In genomic region chr15:72118400-72118978, GRCh38 we compare ENCODE assay signal across 8 cellular contexts. TPM values are rescaled to one million over a fixed set of nuclear protein-coding genes. Genes with fewer than 3 reads are reported as not detected.
A peak's percentile ranks its signal among the peaks of the same experiment; 100 is the strongest.
DNase-seq lines count a peak whose midpoint lies in the region; ATAC-seq and TF ChIP-seq lines count a peak whose summit lies in the region.

Gene SENP8 (plus strand): TSS chr15:72118403. CDS start chr15:72139624, 21,221 bp downstream.

- H3K4me1 ChIP-seq in CD4-positive, CD25-positive, alpha-beta regulatory T cell (ENCODE audit: control insufficient read depth, insufficient read depth, low read length, poor library complexity, severe bottlenecking) = peaks cover 18% of the 10 kb centered on the region
- H3K4me1 ChIP-seq in skeletal muscle satellite cell (ENCODE audit: control insufficient read depth, insufficient read depth, low read length) = peaks cover 7% of the 10 kb centered on the region

- H3K9ac ChIP-seq in skeletal muscle satellite cell (ENCODE audit: low read depth, low read length) = peak within 1 kb of the TSS; percentile 88

- H3K4me1 Mint-ChIP-seq in CD4-positive, CD25-positive, alpha-beta regulatory T cell = peaks cover 16 to 43% (median 29%) of the 10 kb centered on the region in 4 donors

- H3K27ac ChIP-seq in CD4-positive, CD25-positive, alpha-beta regulatory T cell (ENCODE audit: insufficient read depth, low read length, poor library complexity, severe bottlenecking) = peak within 1 kb of the TSS; percentile 95
- H3K27ac ChIP-seq in HL-60 (replicated peaks) = peak within 1 kb of the TSS; percentile 92

- peak within 1 kb of the TSS; percentile 89 to 99 (median 98) for H3K27ac Mint-ChIP-seq in CD4-positive, CD25-positive, alpha-beta regulatory T cell
- peak within 1 kb of the TSS; percentile 94 to 98 for H3K27ac Mint-ChIP-seq in activated naive CD4-positive, alpha-beta T cell treated with anti-CD3 and anti-CD28 coated beads, Interleukin-2, amount 50 U/mL, for 72 hours

- TF ChIP-seq CTCF in HL-60 (IDR thresholded peaks at IDR 0.05; ENCODE audit: insufficient read depth, low read length) = no peak

- H3K36me3 ChIP-seq in CD4-positive, CD25-positive, alpha-beta regulatory T cell (ENCODE audit: control insufficient read depth, insufficient read depth, low read length) = no peaks in the 10 kb centered on the region
- H3K36me3 ChIP-seq in skeletal muscle satellite cell (ENCODE audit: insufficient read depth, low read length) = no peaks in the 10 kb centered on the region

- DNase-seq in CD4-positive, CD25-positive, alpha-beta regulatory T cell = no peak
- DNase-seq in HL-60 (ENCODE audit: low read depth in 1 of 2, low spot score in 1 of 2) = no peak
- peak in 1 of 2 donors; percentile 77 for DNase-seq in activated naive CD4-positive, alpha-beta T cell treated with anti-CD3 and anti-CD28 coated beads, Interleukin-2, amount 50 U/mL, for 72 hours (ENCODE audit: low spot score in 2 of 2)
- DNase-seq in left ventricle myocardium superior = no peak

- intact Hi-C loops in left ventricle myocardium superior (cut with micrococcal nuclease) = no loop called here

- ATAC-seq in CD4-positive, CD25-positive, alpha-beta regulatory T cell (ENCODE audit: low read depth in 2 of 2) = peak; percentile 30 to 38
- ATAC-seq in GM19043 (IDR thresholded peaks at IDR 0.05; ENCODE audit: low read depth, unreplicated experiment) = peak; percentile 26
- ATAC-seq in activated naive CD4-positive, alpha-beta T cell treated with anti-CD3 and anti-CD28 coated beads, Interleukin-2, amount 50 U/mL, for 72 hours = peak; percentile 61 to 65
- ATAC-seq in left ventricle myocardium superior = peak; percentile 58
- no peak for ATAC-seq in GM21360 (IDR thresholded peaks at IDR 0.05; ENCODE audit: unreplicated experiment)
- no peak for ATAC-seq in HG03565 (IDR thresholded peaks at IDR 0.05; ENCODE audit: unreplicated experiment)

- H3K9me3 Mint-ChIP-seq in CD4-positive, CD25-positive, alpha-beta regulatory T cell = peaks cover 0 to 1% (median 0%) of the 10 kb centered on the region in 7 donors
- no peaks in the 10 kb centered on the region for H3K9me3 Mint-ChIP-seq in activated naive CD4-positive, alpha-beta T cell treated with anti-CD3 and anti-CD28 coated beads, Interleukin-2, amount 50 U/mL, for 72 hours

- H3K27me3 Mint-ChIP-seq in CD4-positive, CD25-positive, alpha-beta regulatory T cell = no peaks in the 10 kb centered on the region

- H3K36me3 Mint-ChIP-seq in CD4-positive, CD25-positive, alpha-beta regulatory T cell = no peaks in the 10 kb centered on the region
- peaks cover 4 to 13% of the 10 kb centered on the region in 2 donors for H3K36me3 Mint-ChIP-seq in activated naive CD4-positive, alpha-beta T cell treated with anti-CD3 and anti-CD28 coated beads, Interleukin-2, amount 50 U/mL, for 72 hours

- H3K4me2 ChIP-seq in skeletal muscle satellite cell (ENCODE audit: low read length) = peak within 1 kb of the TSS; percentile 91

- H3K9me3 ChIP-seq in CD4-positive, CD25-positive, alpha-beta regulatory T cell (ENCODE audit: control insufficient read depth in 2 of 2, low read length in 2 of 2) = no peaks in the 10 kb centered on the region
- no peaks in the 10 kb centered on the region for H3K9me3 ChIP-seq in skeletal muscle satellite cell (replicated peaks; ENCODE audit: low read length)

- peak within 1 kb of the TSS; percentile 89 for H3K4me3 ChIP-seq in CD4-positive, CD25-positive, alpha-beta regulatory T cell (ENCODE audit: low read depth, low read length)
- H3K4me3 ChIP-seq in HL-60 (replicated peaks; ENCODE audit: insufficient read depth, low read length) (peak within 1 kb of the TSS; percentile 76), skeletal muscle satellite cell (ENCODE audit: low read length) (peak within 1 kb of the TSS; percentile 99)

- no peaks in the 10 kb centered on the region for H3K27me3 ChIP-seq in CD4-positive, CD25-positive, alpha-beta regulatory T cell (ENCODE audit: control insufficient read depth, insufficient read depth, low read length)
- H3K27me3 ChIP-seq in HL-60 (ENCODE audit: insufficient read depth, poor library complexity, severe bottlenecking) (no peaks in the 10 kb centered on the region), skeletal muscle satellite cell (ENCODE audit: control insufficient read depth, insufficient read depth, low read length) (no peaks in the 10 kb centered on the region)

- H3K4me3 Mint-ChIP-seq in CD4-positive, CD25-positive, alpha-beta regulatory T cell = peak within 1 kb of the TSS; percentile 94 to 99 (median 96)

RNA-seq across cellular contexts. Expression of gene SENP8, which starts in this region (rescaled TPM):
- 0.15 TPM for total RNA-seq in CD4-positive, CD25-positive, alpha-beta regulatory T cell
- polyA plus RNA-seq in CD4-positive, CD25-positive, alpha-beta regulatory T cell = 1 to 10 TPM in 3 of 4 donors, under 1 TPM in 1; 0.79 to 1.4 (median 1.3) TPM
- 1 to 10 TPM in 1 of 2 donors, under 1 TPM in 1; 0.36 to 1.8 TPM for total RNA-seq in activated naive CD4-positive, alpha-beta T cell treated with anti-CD3 and anti-CD28 coated beads, Interleukin-2, amount 50 U/mL, for 72 hours
- total RNA-seq in left ventricle myocardium superior = 6.3 TPM
- 2.2 and 2.3 TPM in 2 replicates for total RNA-seq in skeletal muscle satellite cell (2012; rRNA removed)

Comparison
In these comparisons a context has a peak if more than half of its experiments do, and no peak if none do; other contexts are left out.
1. ATAC-seq: peak in CD4-positive, CD25-positive, alpha-beta regulatory T cell (2 of 2), GM19043 (single experiment), activated naive CD4-positive, alpha-beta T cell treated with anti-CD3 and anti-CD28 coated beads, Interleukin-2, amount 50 U/mL, for 72 hours (2 of 2) and left ventricle myocardium superior (single experiment); none in GM21360 (single experiment) and HG03565 (single experiment).
2. Peak in every context shown above with its lines, with median percentiles within 50 percentile points of each other: H3K4me3 ChIP-seq.